In the genomic region with DNA sequence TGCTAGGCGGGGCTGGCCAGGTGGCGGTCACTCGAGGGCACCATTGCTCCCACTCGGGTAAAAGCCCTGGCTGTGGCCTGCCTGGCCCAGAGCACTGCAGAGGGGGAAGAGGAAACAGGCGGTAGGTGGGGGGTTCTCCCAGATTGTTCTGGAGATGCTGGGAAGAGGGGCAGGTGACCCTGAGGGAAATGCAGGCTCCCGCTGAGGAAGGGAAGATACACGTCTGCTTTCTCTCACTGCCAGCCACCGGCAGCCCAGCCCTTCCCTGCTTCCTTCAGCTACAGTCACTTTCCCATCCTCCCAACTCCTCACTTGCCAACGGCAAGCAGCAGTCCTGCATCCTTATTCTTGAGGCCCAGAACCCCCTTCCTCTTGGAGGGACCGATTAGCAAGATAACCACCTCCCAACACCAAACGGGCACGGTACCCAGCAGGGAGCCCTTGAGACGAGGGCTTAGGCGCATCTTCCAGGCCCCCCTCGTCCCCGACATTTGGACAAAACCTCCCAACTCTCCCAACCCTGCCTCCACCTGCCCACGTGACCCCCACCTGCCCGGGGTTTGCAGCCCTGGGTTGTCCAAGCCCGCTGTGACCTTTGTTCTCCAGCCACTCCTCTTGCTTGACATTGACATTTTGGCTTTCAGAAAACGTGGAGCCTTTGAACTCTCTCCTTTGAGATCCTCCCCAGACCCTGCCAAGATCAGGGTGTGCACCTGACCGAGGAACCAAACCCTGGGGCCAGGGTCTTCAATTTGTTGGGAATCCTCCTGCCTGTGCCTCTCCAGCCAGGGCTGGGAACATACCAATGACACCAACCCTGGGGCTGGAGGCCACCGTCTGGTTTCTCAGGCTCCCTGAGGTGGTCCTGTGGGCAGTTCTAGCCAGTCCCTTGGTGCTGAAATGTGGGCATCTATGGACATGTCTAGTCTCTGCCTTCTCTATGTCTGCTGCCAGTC, we compare ENCODE assay signal across 15 cellular contexts.
"Had no signal": no experiment of that assay in that cellular context is flagged by ENCODE, and none has a peak within 500 bp of the region (broad histone marks: within the 10 kb centered on the region; RNA-seq: fewer than 3 reads in every experiment).

No MANE protein-coding gene starts in this region.

- H3K36me3 ChIP-seq: heart left ventricle, prostate gland, upper lobe of right lung had no signal

- ATAC-seq: activated CD4-positive, alpha-beta T cell treated with anti-CD3 and anti-CD28 coated beads for 36 hours; gastroesophageal sphincter had no signal

- H3K9me3 Mint-ChIP-seq: activated B cell treated with CpG ODN at 0.5 μM for 24 hours; activated CD4-positive, alpha-beta memory T cell treated with anti-CD3 and anti-CD28 coated beads for 36 hours; activated naive CD8-positive, alpha-beta T cell treated with anti-CD3 and anti-CD28 coated beads, Interleukin-2, amount 10 ng/mL, durations not matched to agents 7 days and 5 days; memory B cell had no signal

- DNase-seq: activated B cell treated with CpG ODN at 0.5 μM for 24 hours; activated CD4-positive, alpha-beta memory T cell treated with anti-CD3 and anti-CD28 coated beads for 36 hours; activated CD4-positive, alpha-beta T cell treated with anti-CD3 and anti-CD28 coated beads for 36 hours; activated naive CD4-positive, alpha-beta T cell treated with Interleukin-2 at 50 U/mL for 16 hours; activated naive CD8-positive, alpha-beta T cell treated with anti-CD3 and anti-CD28 coated beads, Interleukin-2, amount 10 ng/mL, durations not matched to agents 7 days and 5 days; activated T-cell treated with anti-CD3 and anti-CD28 coated beads, Interleukin-2, amount 50 U/mL, for 48 hours; stimulated activated CD4-positive, alpha-beta T cell treated with anti-CD3 and anti-CD28 coated beads, Interleukin-4, amount 100 ng/mL, for 24 hours; stimulated activated naive CD4-positive, alpha-beta T cell treated with Interleukin-2 at 50 U/mL for 16 hours; T1000 had no signal

- H3K36me3 Mint-ChIP-seq: activated CD4-positive, alpha-beta memory T cell treated with anti-CD3 and anti-CD28 coated beads for 36 hours; activated naive CD8-positive, alpha-beta T cell treated with anti-CD3 and anti-CD28 coated beads, Interleukin-2, amount 10 ng/mL, durations not matched to agents 7 days and 5 days; memory B cell had no signal

- H3K4me1 ChIP-seq: prostate gland had no signal

- H3K27me3 Mint-ChIP-seq: activated CD4-positive, alpha-beta memory T cell treated with anti-CD3 and anti-CD28 coated beads for 36 hours had no signal

- H3K4me3 Mint-ChIP-seq: activated B cell treated with CpG ODN at 0.5 μM for 24 hours; activated CD4-positive, alpha-beta memory T cell treated with anti-CD3 and anti-CD28 coated beads for 36 hours; activated CD4-positive, alpha-beta T cell treated with anti-CD3 and anti-CD28 coated beads for 36 hours; activated naive CD8-positive, alpha-beta T cell treated with anti-CD3 and anti-CD28 coated beads, Interleukin-2, amount 10 ng/mL, durations not matched to agents 7 days and 5 days; memory B cell had no signal

- H3K9me3 ChIP-seq: gastroesophageal sphincter, heart left ventricle, prostate gland, upper lobe of right lung had no signal

- H3K27ac ChIP-seq: epithelial cell of prostate, gastroesophageal sphincter, prostate gland, upper lobe of right lung had no signal

- H3K4me3 ChIP-seq: gastroesophageal sphincter, heart left ventricle, prostate gland, upper lobe of right lung had no signal

- H3K27ac Mint-ChIP-seq: activated B cell treated with CpG ODN at 0.5 μM for 24 hours; activated CD4-positive, alpha-beta memory T cell treated with anti-CD3 and anti-CD28 coated beads for 36 hours; activated CD4-positive, alpha-beta T cell treated with anti-CD3 and anti-CD28 coated beads for 36 hours; activated naive CD8-positive, alpha-beta T cell treated with anti-CD3 and anti-CD28 coated beads, Interleukin-2, amount 10 ng/mL, durations not matched to agents 7 days and 5 days; memory B cell had no signal
